1 cellular context compared by ENCODE assay signal in genomic region chr13:103210348-103210747, GRCh38.
TF ChIP-seq lines count a peak whose summit lies in the region.

No MANE protein-coding gene starts in this region.

TF ChIP-seq in HepG2, 621 proteins besides CTCF, POLR2A, EP300 and RAD21 (continued from another document):
- TF ChIP-seq ARID4A (CRISPR knock-in tag; IDR thresholded peaks at IDR 0.05; ENCODE audit: borderline replicate concordance) (no peak), MAFK (conservative IDR thresholded peaks at IDR 0.05 in 1 of 2, IDR thresholded peaks at IDR 0.05 in 1 of 2; ENCODE audit: low read length in 2 of 2) (peak; percentile 86 to 96)
TF ChIP-seq in HepG2: peak in this region for 2.
